ENCODE assay signal across 2 cellular contexts in the genomic region with DNA sequence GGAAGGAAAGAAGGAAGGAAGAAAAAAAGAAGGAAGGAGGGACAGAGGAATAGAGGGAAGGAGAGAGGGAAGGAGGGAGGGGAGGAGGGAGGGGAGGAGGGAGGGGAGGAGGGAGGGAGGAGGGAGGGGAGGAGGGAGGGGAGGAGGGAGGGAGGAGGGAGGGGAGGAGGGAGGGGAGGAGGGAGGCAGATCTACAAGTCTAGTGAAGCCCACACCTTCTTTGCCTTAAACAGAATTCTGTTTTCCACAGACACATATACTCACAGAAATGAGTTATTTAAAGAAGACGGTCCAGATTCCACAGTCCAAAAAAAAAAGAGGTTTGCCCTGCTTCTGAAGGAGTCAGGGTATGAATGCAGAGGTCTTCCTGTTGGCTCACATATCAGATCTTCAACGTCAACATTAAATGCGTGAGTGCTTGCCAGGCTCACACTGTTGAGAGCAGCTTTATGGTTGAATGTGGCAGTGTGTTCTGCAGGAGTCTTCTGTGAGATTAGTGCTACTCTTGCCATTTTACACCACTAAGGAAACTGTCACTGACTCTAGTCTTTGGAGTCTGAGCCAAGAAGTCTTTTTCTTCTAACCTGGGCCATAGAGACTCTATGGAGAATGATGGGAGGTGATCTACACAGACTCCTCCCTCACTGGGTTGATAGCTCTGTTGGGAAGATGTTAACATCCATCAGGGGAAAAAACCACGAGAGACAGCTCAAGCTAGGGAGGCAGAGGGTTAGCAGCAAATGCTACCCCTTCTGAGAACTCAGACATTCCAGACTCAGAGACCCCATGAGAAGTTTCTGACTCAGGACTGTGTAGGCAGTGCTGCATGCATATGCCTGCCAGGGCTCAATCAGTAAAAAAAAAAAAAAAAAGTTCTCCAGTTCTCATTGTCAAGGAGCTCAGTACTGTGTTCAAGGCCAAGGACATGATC.
A peak's percentile ranks its signal among the peaks of the same experiment; 100 is the strongest.
TF ChIP-seq lines count a peak whose summit lies in the region.

No MANE protein-coding gene starts in this region.

TF ChIP-seq in IMR-90, 13 proteins besides CTCF, POLR2A, EP300 and RAD21:
- TF ChIP-seq, protein P1, sequence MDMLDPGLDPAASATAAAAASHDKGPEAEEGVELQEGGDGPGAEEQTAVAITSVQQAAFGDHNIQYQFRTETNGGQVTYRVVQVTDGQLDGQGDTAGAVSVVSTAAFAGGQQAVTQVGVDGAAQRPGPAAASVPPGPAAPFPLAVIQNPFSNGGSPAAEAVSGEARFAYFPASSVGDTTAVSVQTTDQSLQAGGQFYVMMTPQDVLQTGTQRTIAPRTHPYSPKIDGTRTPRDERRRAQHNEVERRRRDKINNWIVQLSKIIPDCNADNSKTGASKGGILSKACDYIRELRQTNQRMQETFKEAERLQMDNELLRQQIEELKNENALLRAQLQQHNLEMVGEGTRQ (IDR thresholded peaks at IDR 0.05; ENCODE audit: low read depth, low read length): no peak
- no peak for TF ChIP-seq CHD1 (IDR thresholded peaks at IDR 0.05; ENCODE audit: low read depth, low read length)
- TF ChIP-seq, protein P2, sequence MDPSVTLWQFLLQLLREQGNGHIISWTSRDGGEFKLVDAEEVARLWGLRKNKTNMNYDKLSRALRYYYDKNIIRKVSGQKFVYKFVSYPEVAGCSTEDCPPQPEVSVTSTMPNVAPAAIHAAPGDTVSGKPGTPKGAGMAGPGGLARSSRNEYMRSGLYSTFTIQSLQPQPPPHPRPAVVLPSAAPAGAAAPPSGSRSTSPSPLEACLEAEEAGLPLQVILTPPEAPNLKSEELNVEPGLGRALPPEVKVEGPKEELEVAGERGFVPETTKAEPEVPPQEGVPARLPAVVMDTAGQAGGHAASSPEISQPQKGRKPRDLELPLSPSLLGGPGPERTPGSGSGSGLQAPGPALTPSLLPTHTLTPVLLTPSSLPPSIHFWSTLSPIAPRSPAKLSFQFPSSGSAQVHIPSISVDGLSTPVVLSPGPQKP (IDR thresholded peaks at IDR 0.05; ENCODE audit: borderline replicate concordance, low read depth, low read length): no peak
- TF ChIP-seq SMC3 (IDR thresholded peaks at IDR 0.05; ENCODE audit: low read depth, low read length): no peak
- TF ChIP-seq NFE2L2 (IDR thresholded peaks at IDR 0.05; ENCODE audit: low read depth, low read length): no peak
- TF ChIP-seq MAZ (IDR thresholded peaks at IDR 0.05; ENCODE audit: borderline replicate concordance, low read depth, low read length): no peak
- no peak for TF ChIP-seq MAFK (IDR thresholded peaks at IDR 0.05; ENCODE audit: low read depth, low read length)
TF ChIP-seq in IMR-90: peak in this region for 0.

TF ChIP-seq in K562, 482 proteins besides CTCF, POLR2A, EP300 and RAD21:
- TF ChIP-seq RCOR1 (IDR thresholded peaks at IDR 0.05; ENCODE audit: borderline replicate concordance in 1 of 2, low read depth in 2 of 2, low read length in 2 of 2) (no peak), PCBP1 (IDR thresholded peaks at IDR 0.05; ENCODE audit: low read depth, low read length, poor library complexity, severe bottlenecking) (peak; percentile 51), TRIM28 (IDR thresholded peaks at IDR 0.05) (no peak), ZNF263 (CRISPR knock-in tag; IDR thresholded peaks at IDR 0.05; ENCODE audit: borderline replicate concordance) (peak; percentile 91)
